Comparison of ENCODE assay signal across 23 cellular contexts in genomic region chr5:104299998-104300706, GRCh38.
"Had no signal": no experiment of that assay in that cellular context is flagged by ENCODE, and none has a peak within 500 bp of the region (broad histone marks: within the 10 kb centered on the region; RNA-seq: fewer than 3 reads in every experiment).

No MANE protein-coding gene starts in this region.

- H3K27me3 ChIP-seq: heart left ventricle, right lobe of liver, suprapubic skin, thyroid gland, uterus had no signal

- FAIRE-seq: endothelial cell of umbilical vein had no signal

- H3K79me2 ChIP-seq: parathyroid adenoma had no signal

- H3K9me3 ChIP-seq: heart left ventricle, psoas muscle, right lobe of liver, suprapubic skin, thyroid gland, uterus had no signal

- ATAC-seq: heart left ventricle; left colon; left ventricle myocardium superior; psoas muscle; right lobe of liver; stimulated activated effector memory CD8-positive, alpha-beta T cell treated with anti-CD3 and anti-CD28 coated beads, Interleukin-12 subunit alpha, Interleukin-12 subunit beta, amount 100 ng/mL, for 72 hours; stimulated activated naive CD8-positive, alpha-beta T cell treated with anti-CD3 and anti-CD28 coated beads, Interleukin-15, Interleukin-2, amounts not matched to agents 100 U/mL and 50 U/mL, for 24 hours had no signal

- DNase-seq: dermis blood vessel endothelial cell; erythroblast; foreskin melanocyte; heart left ventricle; hippocampal formation; left colon; left ventricle myocardium superior; mesenchymal stem cell; naive B cell; occipital lobe; psoas muscle; retina; right lobe of liver; stimulated activated CD4-positive, alpha-beta T cell treated with anti-CD3 and anti-CD28 coated beads, Interleukin-4, amount 100 ng/mL, for 1 hour; stimulated activated CD8-positive, alpha-beta memory T cell treated with anti-CD3 and anti-CD28 coated beads, Interleukin-4, amount 100 ng/mL, for 48 hours; stimulated activated naive CD8-positive, alpha-beta T cell treated with anti-CD3 and anti-CD28 coated beads, Interleukin-15, Interleukin-2, amounts not matched to agents 100 U/mL and 50 U/mL, for 24 hours; thyroid gland; uterus had no signal

- H3K27ac ChIP-seq: heart left ventricle, parathyroid adenoma, psoas muscle, right lobe of liver, suprapubic skin, thyroid gland, uterus had no signal

- H2AFZ ChIP-seq: parathyroid adenoma had no signal

- H3K9ac ChIP-seq: parathyroid adenoma had no signal

- H3K4me1 ChIP-seq: heart left ventricle, parathyroid adenoma, psoas muscle, right lobe of liver, suprapubic skin, thyroid gland, uterus had no signal

- H3K36me3 ChIP-seq: heart left ventricle, right lobe of liver, suprapubic skin, thyroid gland, uterus had no signal

- H3K4me3 ChIP-seq: heart left ventricle, lung, psoas muscle, right lobe of liver, suprapubic skin, thyroid gland, uterus had no signal
